ENCODE assay signal across 1 cellular context in the genomic region with DNA sequence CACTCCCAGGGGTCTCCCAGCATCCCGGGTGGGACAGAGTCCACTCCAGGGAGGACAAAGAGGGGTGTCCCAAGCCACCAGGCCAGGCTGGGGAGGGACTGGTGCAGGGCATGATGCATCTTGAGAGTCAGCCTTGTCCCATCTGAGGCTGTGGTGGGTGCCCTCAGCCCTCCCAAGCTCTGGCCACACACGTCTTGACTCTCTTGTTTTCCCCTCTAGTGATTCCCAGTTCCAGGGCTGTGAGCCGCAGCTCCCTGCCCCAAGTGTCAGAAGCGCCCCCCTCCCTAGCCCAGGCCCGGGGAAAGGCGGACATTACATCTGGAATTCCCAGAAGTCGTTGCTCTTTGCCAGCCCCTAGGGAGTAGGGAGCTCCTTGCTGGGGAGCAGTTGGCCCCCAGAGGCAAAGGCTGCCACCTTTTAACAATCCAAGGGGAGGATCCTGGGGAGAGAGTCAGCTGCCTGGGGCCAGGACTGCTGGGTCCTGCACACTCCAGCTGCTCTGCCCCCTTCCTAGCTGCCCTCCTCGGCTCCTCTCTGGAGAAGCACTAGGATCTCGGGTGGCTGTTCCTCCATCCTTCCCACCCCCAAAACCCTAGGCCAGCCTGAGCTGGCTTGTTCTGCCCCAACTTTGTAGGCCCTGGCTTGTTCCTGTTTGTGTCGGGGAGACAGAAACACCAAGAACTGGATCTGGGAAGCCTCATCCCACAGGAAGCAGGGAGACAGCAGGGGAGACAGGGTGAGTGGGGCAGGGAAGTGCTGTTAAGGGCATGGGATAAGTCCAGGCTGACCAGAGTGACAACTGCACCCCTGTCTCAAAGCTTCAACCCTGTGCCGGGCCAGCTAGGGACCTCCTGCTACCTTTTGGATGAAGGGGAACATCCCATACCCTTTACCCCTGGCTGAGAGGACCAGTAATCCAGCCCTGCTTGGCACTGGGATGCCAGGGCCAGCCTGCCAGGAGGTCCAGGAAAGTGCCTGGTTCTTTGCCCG.
TF ChIP-seq lines count a peak whose summit lies in the region.

No MANE protein-coding gene starts in this region.

TF ChIP-seq in GM23338, 12 proteins besides CTCF, POLR2A, EP300 and RAD21 (continued from another document):
- TF ChIP-seq NANOG (IDR thresholded peaks at IDR 0.05; ENCODE audit: borderline replicate concordance) (no peak), ZNF114 (CRISPR knock-in tag; IDR thresholded peaks at IDR 0.05) (no peak), EZH2phosphoT487 (IDR thresholded peaks at IDR 0.05; ENCODE audit: unreplicated experiment) (no peak), POLR2AphosphoS5 (IDR thresholded peaks at IDR 0.05; ENCODE audit: low read depth) (no peak), ZNF331 (CRISPR knock-in tag; IDR thresholded peaks at IDR 0.05; ENCODE audit: low read depth) (no peak), JUNB (IDR thresholded peaks at IDR 0.05; ENCODE audit: unreplicated experiment) (no peak), EZH2 (IDR thresholded peaks at IDR 0.05; ENCODE audit: low read depth, unreplicated experiment) (no peak)
- TF ChIP-seq, protein P1, sequence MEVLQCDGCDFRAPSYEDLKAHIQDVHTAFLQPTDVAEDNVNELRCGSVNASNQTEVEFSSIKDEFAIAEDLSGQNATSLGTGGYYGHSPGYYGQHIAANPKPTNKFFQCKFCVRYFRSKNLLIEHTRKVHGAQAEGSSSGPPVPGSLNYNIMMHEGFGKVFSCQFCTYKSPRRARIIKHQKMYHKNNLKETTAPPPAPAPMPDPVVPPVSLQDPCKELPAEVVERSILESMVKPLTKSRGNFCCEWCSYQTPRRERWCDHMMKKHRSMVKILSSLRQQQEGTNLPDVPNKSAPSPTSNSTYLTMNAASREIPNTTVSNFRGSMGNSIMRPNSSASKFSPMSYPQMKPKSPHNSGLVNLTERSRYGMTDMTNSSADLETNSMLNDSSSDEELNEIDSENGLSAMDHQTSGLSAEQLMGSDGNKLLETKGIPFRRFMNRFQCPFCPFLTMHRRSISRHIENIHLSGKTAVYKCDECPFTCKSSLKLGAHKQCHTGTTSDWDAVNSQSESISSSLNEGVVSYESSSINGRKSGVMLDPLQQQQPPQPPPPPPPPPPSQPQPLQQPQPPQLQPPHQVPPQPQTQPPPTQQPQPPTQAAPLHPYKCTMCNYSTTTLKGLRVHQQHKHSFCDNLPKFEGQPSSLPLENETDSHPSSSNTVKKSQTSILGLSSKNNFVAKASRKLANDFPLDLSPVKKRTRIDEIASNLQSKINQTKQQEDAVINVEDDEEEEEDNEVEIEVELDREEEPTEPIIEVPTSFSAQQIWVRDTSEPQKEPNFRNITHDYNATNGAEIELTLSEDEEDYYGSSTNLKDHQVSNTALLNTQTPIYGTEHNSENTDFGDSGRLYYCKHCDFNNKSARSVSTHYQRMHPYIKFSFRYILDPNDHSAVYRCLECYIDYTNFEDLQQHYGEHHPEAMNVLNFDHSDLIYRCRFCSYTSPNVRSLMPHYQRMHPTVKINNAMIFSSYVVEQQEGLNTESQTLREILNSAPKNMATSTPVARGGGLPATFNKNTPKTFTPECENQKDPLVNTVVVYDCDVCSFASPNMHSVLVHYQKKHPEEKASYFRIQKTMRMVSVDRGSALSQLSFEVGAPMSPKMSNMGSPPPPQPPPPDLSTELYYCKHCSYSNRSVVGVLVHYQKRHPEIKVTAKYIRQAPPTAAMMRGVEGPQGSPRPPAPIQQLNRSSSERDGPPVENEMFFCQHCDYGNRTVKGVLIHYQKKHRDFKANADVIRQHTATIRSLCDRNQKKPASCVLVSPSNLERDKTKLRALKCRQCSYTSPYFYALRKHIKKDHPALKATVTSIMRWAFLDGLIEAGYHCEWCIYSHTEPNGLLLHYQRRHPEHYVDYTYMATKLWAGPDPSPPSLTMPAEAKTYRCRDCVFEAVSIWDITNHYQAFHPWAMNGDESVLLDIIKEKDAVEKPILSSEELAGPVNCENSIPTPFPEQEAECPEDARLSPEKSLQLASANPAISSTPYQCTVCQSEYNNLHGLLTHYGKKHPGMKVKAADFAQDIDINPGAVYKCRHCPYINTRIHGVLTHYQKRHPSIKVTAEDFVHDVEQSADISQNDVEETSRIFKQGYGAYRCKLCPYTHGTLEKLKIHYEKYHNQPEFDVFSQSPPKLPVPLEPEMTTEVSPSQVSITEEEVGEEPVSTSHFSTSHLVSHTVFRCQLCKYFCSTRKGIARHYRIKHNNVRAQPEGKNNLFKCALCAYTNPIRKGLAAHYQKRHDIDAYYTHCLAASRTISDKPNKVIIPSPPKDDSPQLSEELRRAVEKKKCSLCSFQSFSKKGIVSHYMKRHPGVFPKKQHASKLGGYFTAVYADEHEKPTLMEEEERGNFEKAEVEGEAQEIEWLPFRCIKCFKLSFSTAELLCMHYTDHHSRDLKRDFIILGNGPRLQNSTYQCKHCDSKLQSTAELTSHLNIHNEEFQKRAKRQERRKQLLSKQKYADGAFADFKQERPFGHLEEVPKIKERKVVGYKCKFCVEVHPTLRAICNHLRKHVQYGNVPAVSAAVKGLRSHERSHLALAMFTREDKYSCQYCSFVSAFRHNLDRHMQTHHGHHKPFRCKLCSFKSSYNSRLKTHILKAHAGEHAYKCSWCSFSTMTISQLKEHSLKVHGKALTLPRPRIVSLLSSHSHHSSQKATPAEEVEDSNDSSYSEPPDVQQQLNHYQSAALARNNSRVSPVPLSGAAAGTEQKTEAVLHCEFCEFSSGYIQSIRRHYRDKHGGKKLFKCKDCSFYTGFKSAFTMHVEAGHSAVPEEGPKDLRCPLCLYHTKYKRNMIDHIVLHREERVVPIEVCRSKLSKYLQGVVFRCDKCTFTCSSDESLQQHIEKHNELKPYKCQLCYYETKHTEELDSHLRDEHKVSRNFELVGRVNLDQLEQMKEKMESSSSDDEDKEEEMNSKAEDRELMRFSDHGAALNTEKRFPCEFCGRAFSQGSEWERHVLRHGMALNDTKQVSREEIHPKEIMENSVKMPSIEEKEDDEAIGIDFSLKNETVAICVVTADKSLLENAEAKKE (CRISPR knock-in tag; IDR thresholded peaks at IDR 0.05), result no peak
- TF ChIP-seq, protein P2, sequence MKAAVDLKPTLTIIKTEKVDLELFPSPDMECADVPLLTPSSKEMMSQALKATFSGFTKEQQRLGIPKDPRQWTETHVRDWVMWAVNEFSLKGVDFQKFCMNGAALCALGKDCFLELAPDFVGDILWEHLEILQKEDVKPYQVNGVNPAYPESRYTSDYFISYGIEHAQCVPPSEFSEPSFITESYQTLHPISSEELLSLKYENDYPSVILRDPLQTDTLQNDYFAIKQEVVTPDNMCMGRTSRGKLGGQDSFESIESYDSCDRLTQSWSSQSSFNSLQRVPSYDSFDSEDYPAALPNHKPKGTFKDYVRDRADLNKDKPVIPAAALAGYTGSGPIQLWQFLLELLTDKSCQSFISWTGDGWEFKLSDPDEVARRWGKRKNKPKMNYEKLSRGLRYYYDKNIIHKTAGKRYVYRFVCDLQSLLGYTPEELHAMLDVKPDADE (IDR thresholded peaks at IDR 0.05), result no peak
